In genomic region chr18:71630686-71631085, GRCh38 we compare ENCODE assay signal across 26 cellular contexts.
A peak's percentile ranks its signal among the peaks of the same experiment; 100 is the strongest.
DNase-seq lines count a peak whose midpoint lies in the region; ATAC-seq, FAIRE-seq and TF ChIP-seq lines count a peak whose summit lies in the region.
"Had no signal": no experiment of that assay in that cellular context is flagged by ENCODE, and none has a peak within 500 bp of the region (broad histone marks: within the 10 kb centered on the region; RNA-seq: fewer than 3 reads in every experiment).

No MANE protein-coding gene starts in this region.

- H3K36me3 ChIP-seq in endothelial cell of umbilical vein (ENCODE audit: control insufficient read depth in 2 of 2, extremely low read depth in 1 of 2, insufficient read depth in 2 of 2, low read length in 2 of 2): no peaks in the 10 kb centered on the region
- H3K36me3 ChIP-seq: HAP-1, SJSA1 had no signal

- no peak for ATAC-seq in stimulated activated effector memory CD8-positive, alpha-beta T cell treated with anti-CD3 and anti-CD28 coated beads, Interleukin-12 subunit alpha, Interleukin-12 subunit beta, amount 100 ng/mL, for 72 hours
- ATAC-seq: A549 had no signal

- H3K79me2 ChIP-seq in endothelial cell of umbilical vein (ENCODE audit: control insufficient read depth, insufficient read depth, low read length): no peaks in the 10 kb centered on the region

- no peak overlapping the region for H3K27ac Mint-ChIP-seq in stimulated activated effector memory CD8-positive, alpha-beta T cell treated with anti-CD3 and anti-CD28 coated beads, Interleukin-12 subunit alpha, Interleukin-12 subunit beta, amount 100 ng/mL, for 72 hours
- H3K27ac Mint-ChIP-seq: CD4-positive, alpha-beta memory T cell had no signal

- POLR2A ChIA-PET in endothelial cell of umbilical vein (lab: Charles Lee): no interaction called here

- TF ChIP-seq CTCF in endothelial cell of umbilical vein (IDR thresholded peaks at IDR 0.05; ENCODE audit: extremely low read depth in 1 of 2, insufficient read depth in 1 of 2, low read depth in 1 of 2, low read length in 2 of 2): no peak

- no peak for FAIRE-seq in endothelial cell of umbilical vein (lab: Jason Lieb, UNC)
- FAIRE-seq: A549, G401.6 had no signal

- peaks cover 7% of the 10 kb centered on the region for H3K9me3 Mint-ChIP-seq in stimulated activated effector memory CD8-positive, alpha-beta T cell treated with anti-CD3 and anti-CD28 coated beads, Interleukin-12 subunit alpha, Interleukin-12 subunit beta, amount 100 ng/mL, for 72 hours

- no peak overlapping the region for H3K4me3 Mint-ChIP-seq in stimulated activated effector memory CD8-positive, alpha-beta T cell treated with anti-CD3 and anti-CD28 coated beads, Interleukin-12 subunit alpha, Interleukin-12 subunit beta, amount 100 ng/mL, for 72 hours
- H3K4me3 Mint-ChIP-seq: CD4-positive, alpha-beta memory T cell had no signal

- intact Hi-C loops in endothelial cell of umbilical vein (cut with micrococcal nuclease): no loop called here

- BruUV-seq in endothelial cell of umbilical vein (replicated peaks; lab: Mats Ljungman, UMichigan): no TSS peak

- no peak overlapping the region for H3K9ac ChIP-seq in endothelial cell of umbilical vein (replicated peaks; ENCODE audit: extremely low read depth, insufficient read depth, low read length)
- H3K9ac ChIP-seq: GM23248 had no signal

- no peak overlapping the region for H2AFZ ChIP-seq in endothelial cell of umbilical vein (ENCODE audit: low read depth, low read length)
- H2AFZ ChIP-seq: GM23248 had no signal

- H3K27ac ChIP-seq in endothelial cell of umbilical vein (ENCODE audit: insufficient read depth, low read depth, low read length): no peak overlapping the region
- H3K27ac ChIP-seq: A549, GM23248, SJSA1 had no signal

- H3K4me1 Mint-ChIP-seq in stimulated activated effector memory CD8-positive, alpha-beta T cell treated with anti-CD3 and anti-CD28 coated beads, Interleukin-12 subunit alpha, Interleukin-12 subunit beta, amount 100 ng/mL, for 72 hours: no peaks in the 10 kb centered on the region
- H3K4me1 Mint-ChIP-seq: CD4-positive, alpha-beta memory T cell had no signal

- no peak overlapping the region for H3K4me2 ChIP-seq in endothelial cell of umbilical vein (ENCODE audit: insufficient read depth, low read length)
- H3K4me2 ChIP-seq: A549 had no signal

- dilution Hi-C loops in endothelial cell of umbilical vein (cut with MboI; ENCODE audit: extremely low pct_ligation_motif_present, low sequenced_read_pairs): no loop called here

- H3K9me1 ChIP-seq in endothelial cell of umbilical vein (replicated peaks; ENCODE audit: control insufficient read depth, extremely low read depth, insufficient read depth, low read length): no peaks in the 10 kb centered on the region

- no peak overlapping the region for H3K4me3 ChIP-seq in endothelial cell of umbilical vein (replicated peaks in 1 of 3; ENCODE audit: insufficient read depth in 1 of 3, low read depth in 1 of 3, low read length in 3 of 3)
- H3K4me3 ChIP-seq: A549, GM23248, HAP-1, SJSA1 had no signal

- peak; percentile 17 for DNase-seq in Daoy (ENCODE audit: low read depth)
- DNase-seq in OCI-M1 (lab: John Stamatoyannopoulos, UW): peak; percentile 22
- peak; percentile 4 for DNase-seq in endothelial cell of umbilical vein (ENCODE audit: low read depth, low spot score)
- DNase-seq in non-pigmented ciliary epithelial cell (ENCODE audit: low read depth): peak; percentile 37
- DNase-seq in stimulated activated effector memory CD8-positive, alpha-beta T cell treated with anti-CD3 and anti-CD28 coated beads, Interleukin-12 subunit alpha, Interleukin-12 subunit beta, amount 100 ng/mL, for 72 hours (ENCODE audit: low spot score in 2 of 2): no peak
- no peak for DNase-seq in stimulated activated CD4-positive, alpha-beta T cell treated with anti-CD3 and anti-CD28 coated beads, Interleukin-12 subunit alpha, Interleukin-12 subunit beta, amount 100 ng/mL, for 4 hours
- DNase-seq in erythroblast (lab: John Stamatoyannopoulos, UW): no peak
- DNase-seq: C1 segment of cervical spinal cord; CD4-positive, alpha-beta memory T cell; COR-L47; DMS53; GM23248; IMR-90; KG1; MM.1S; NCI-H2029; NCI-H446 treated with DMSO at 0.1 percent for 48 hours; NCI-H526; NCI-H82; NK-92 treated with Interleukin-12 subunit alpha and Interleukin-12 subunit beta, amount 100 ng/mL, for 24 hours; Right ventricle myocardium superior; RPMI8226 had no signal

- CTCF ChIA-PET in endothelial cell of umbilical vein (lab: Charles Lee): no interaction called here

- H3K9me3 ChIP-seq in endothelial cell of umbilical vein (replicated peaks; ENCODE audit: control insufficient read depth, insufficient read depth, low read length): no peaks in the 10 kb centered on the region
- H3K9me3 ChIP-seq: A549, HAP-1, SJSA1 had no signal

- no peak for TF ChIP-seq POLR2A in endothelial cell of umbilical vein (IDR thresholded peaks at IDR 0.05; ENCODE audit: low read depth, low read length)
- no peak for TF ChIP-seq POLR2A in erythroblast (IDR thresholded peaks at IDR 0.05; ENCODE audit: low read length)

- no peaks in the 10 kb centered on the region for H4K20me1 ChIP-seq in endothelial cell of umbilical vein (replicated peaks; ENCODE audit: control insufficient read depth, extremely low read depth, insufficient read depth, low read length)

- H3K4me1 ChIP-seq in endothelial cell of umbilical vein (ENCODE audit: control insufficient read depth, extremely low read depth, insufficient read depth, low read length): no peaks in the 10 kb centered on the region
- H3K4me1 ChIP-seq: A549, SJSA1 had no signal

- H3K36me3 Mint-ChIP-seq in stimulated activated effector memory CD8-positive, alpha-beta T cell treated with anti-CD3 and anti-CD28 coated beads, Interleukin-12 subunit alpha, Interleukin-12 subunit beta, amount 100 ng/mL, for 72 hours: no peaks in the 10 kb centered on the region
- H3K36me3 Mint-ChIP-seq: CD4-positive, alpha-beta memory T cell had no signal

- no peaks in the 10 kb centered on the region for H3K27me3 ChIP-seq in endothelial cell of umbilical vein (ENCODE audit: control insufficient read depth in 2 of 2, insufficient read depth in 2 of 2, low read length in 2 of 2)
- H3K27me3 ChIP-seq: SJSA1 had no signal

TF ChIP-seq in endothelial cell of umbilical vein, 7 proteins besides CTCF, POLR2A, EP300 and RAD21:
- no peak for TF ChIP-seq EZH2 (IDR thresholded peaks at IDR 0.05; ENCODE audit: borderline replicate concordance, low read depth, low read length, severe bottlenecking)
- TF ChIP-seq JUN (IDR thresholded peaks at IDR 0.05; ENCODE audit: borderline replicate concordance, insufficient read depth, insufficient read length, low read depth): peak; percentile 1
- TF ChIP-seq POLR2AphosphoS5 (IDR thresholded peaks at IDR 0.05; ENCODE audit: insufficient read depth, low read depth, low read length): no peak
- TF ChIP-seq FOS (IDR thresholded peaks at IDR 0.05; ENCODE audit: borderline replicate concordance, insufficient read depth, low read length): no peak
- no peak for TF ChIP-seq GATA2 (IDR thresholded peaks at IDR 0.05; ENCODE audit: insufficient read depth, insufficient read length, low read depth, low read length)
- no peak for TF ChIP-seq MYC (IDR thresholded peaks at IDR 0.05; ENCODE audit: low read depth, low read length)
- TF ChIP-seq MAX (IDR thresholded peaks at IDR 0.05; ENCODE audit: insufficient read depth, insufficient read length): no peak

Comparison
In these comparisons a context has a peak if more than half of its experiments do, and no peak if none do; other contexts are left out.
1. DNase-seq: peak in Daoy (single experiment), OCI-M1 (single experiment), endothelial cell of umbilical vein (single experiment) and non-pigmented ciliary epithelial cell (single experiment); none in stimulated activated effector memory CD8-positive, alpha-beta T cell treated with anti-CD3 and anti-CD28 coated beads, Interleukin-12 subunit alpha, Interleukin-12 subunit beta, amount 100 ng/mL, for 72 hours (0 of 2), stimulated activated CD4-positive, alpha-beta T cell treated with anti-CD3 and anti-CD28 coated beads, Interleukin-12 subunit alpha, Interleukin-12 subunit beta, amount 100 ng/mL, for 4 hours (single experiment) and erythroblast (0 of 2).